Comparison of ENCODE assay signal across 16 cellular contexts in genomic region chr2:222521099-222521498, GRCh38.
A peak's percentile ranks its signal among the peaks of the same experiment; 100 is the strongest.
DNase-seq lines count a peak whose midpoint lies in the region; ATAC-seq and TF ChIP-seq lines count a peak whose summit lies in the region.
"Had no signal": no experiment of that assay in that cellular context is flagged by ENCODE, and none has a peak within 500 bp of the region (broad histone marks: within the 10 kb centered on the region; RNA-seq: fewer than 3 reads in every experiment).

No MANE protein-coding gene starts in this region.

- H3K79me1 ChIP-seq in mesenchymal stem cell (replicated peaks; ENCODE audit: low read length, poor library complexity, severe bottlenecking), result no peaks in the 10 kb centered on the region

- no peak overlapping the region for H2AK5ac ChIP-seq in mesenchymal stem cell (ENCODE audit: low read length, severe bottlenecking)

- H3K4me2 ChIP-seq in mesenchymal stem cell (ENCODE audit: low read length, poor library complexity, severe bottlenecking) (no peak overlapping the region), OCI-LY7 (ENCODE audit: low read length) (no peak overlapping the region)
- H3K4me2 ChIP-seq: A549, KMS-11 had no signal

- H2AFZ ChIP-seq in mesenchymal stem cell (ENCODE audit: low read depth, low read length), result no peak overlapping the region
- no peak overlapping the region for H2AFZ ChIP-seq in OCI-LY7 (ENCODE audit: low read length)

- H4K8ac ChIP-seq in mesenchymal stem cell (ENCODE audit: low read length), result no peak overlapping the region

- no peak overlapping the region for H3K4ac ChIP-seq in mesenchymal stem cell (ENCODE audit: low read depth in 1 of 2, low read length in 2 of 2)

- WGBS in mesenchymal stem cell, result 88% methylated on average over 3 of the region's 3 CpGs

- H3K23ac ChIP-seq in mesenchymal stem cell (ENCODE audit: low read length in 2 of 2), result no peak overlapping the region

- H3K4me1 ChIP-seq in mesenchymal stem cell (ENCODE audit: control insufficient read depth, insufficient read depth, low read depth, low read length), result peaks cover 2% of the 10 kb centered on the region
- no peaks in the 10 kb centered on the region for H3K4me1 ChIP-seq in OCI-LY7 (ENCODE audit: insufficient read depth, low read length, poor library complexity, severe bottlenecking)
- H3K4me1 ChIP-seq: A549, uterus had no signal

- peaks cover 5 to 24% of the 10 kb centered on the region in 2 experiments for H3K27me3 ChIP-seq in mesenchymal stem cell (ENCODE audit: control insufficient read depth in 1 of 2, insufficient read depth in 1 of 2, low read length in 2 of 2)
- H3K27me3 ChIP-seq: uterus had no signal

- CTCF ChIA-PET in OCI-LY7 (lab: Charles Lee; ENCODE audit: unreplicated experiment), result no interaction called here
- CTCF ChIA-PET in HEK293T (lab: Yijun Ruan, JAX), result no interaction called here

- POLR2A ChIA-PET in OCI-LY7 (lab: Charles Lee) (no interaction called here), HEK293T (lab: Yijun Ruan, JAX) (no interaction called here)

- H4K20me1 ChIP-seq in OCI-LY7 (ENCODE audit: insufficient read depth, low read length), result no peaks in the 10 kb centered on the region

- H3K27ac ChIP-seq in mesenchymal stem cell (ENCODE audit: low read length, poor library complexity, severe bottlenecking) (no peak overlapping the region), OCI-LY7 (ENCODE audit: low read depth, low read length, poor library complexity, severe bottlenecking) (no peak overlapping the region)
- H3K27ac ChIP-seq: A549, KMS-11, SK-N-MC, uterus had no signal

- H3K4me3 ChIP-seq in GM12865 (ENCODE audit: low read depth, low read length), result no peak overlapping the region
- no peak overlapping the region for H3K4me3 ChIP-seq in mesenchymal stem cell (ENCODE audit: insufficient read depth in 1 of 2, low read depth in 1 of 2, low read length in 2 of 2)
- H3K4me3 ChIP-seq in OCI-LY7 (ENCODE audit: low read depth, low read length, poor library complexity, severe bottlenecking), result no peak overlapping the region
- H3K4me3 ChIP-seq: A549, SK-N-MC, uterus had no signal

- H3K9me3 ChIP-seq in mesenchymal stem cell (ENCODE audit: control insufficient read depth, low read length), result no peaks in the 10 kb centered on the region
- H3K9me3 ChIP-seq in OCI-LY7 (ENCODE audit: low read length), result no peaks in the 10 kb centered on the region
- H3K9me3 ChIP-seq: A549, uterus had no signal

- BruUV-seq in OCI-LY7 (replicated peaks; lab: Mats Ljungman, UMichigan), result no TSS peak

- TF ChIP-seq CTCF in GM12865 (IDR thresholded peaks at IDR 0.05; ENCODE audit: insufficient read depth, low read depth, low read length, missing control alignments) (no peak), OCI-LY7 (conservative IDR thresholded peaks at IDR 0.05; ENCODE audit: low read length) (no peak)

- no peak overlapping the region for H3K9ac ChIP-seq in mesenchymal stem cell (ENCODE audit: low read length)
- H3K9ac ChIP-seq: KMS-11 had no signal

- intact Hi-C loops in OCI-LY7 (cut with micrococcal nuclease; ENCODE audit: unreplicated experiment), result no loop called here

- no peak overlapping the region for H3K14ac ChIP-seq in mesenchymal stem cell (ENCODE audit: low read length in 2 of 2)

- peak; percentile 66 for DNase-seq in GM12865 (ENCODE audit: low read depth)
- DNase-seq in NCI-H1417 treated with DMSO at 0.1 percent for 48 hours (lab: John Stamatoyannopoulos, UW), result no peak
- DNase-seq in mesenchymal stem cell, result no peak
- no peak for DNase-seq in OCI-LY7 (ENCODE audit: low spot score)
- DNase-seq in HEK293T (ENCODE audit: extremely low spot score), result no peak
- DNase-seq: amygdala; HCEC 1CT; NK-92 treated with Interleukin-12 subunit alpha and Interleukin-12 subunit beta, amount 100 ng/mL, for 24 hours; uterus had no signal

- H2BK5ac ChIP-seq in mesenchymal stem cell (ENCODE audit: low read depth, low read length, poor library complexity, severe bottlenecking), result no peak overlapping the region

- ATAC-seq in GM19043 (IDR thresholded peaks at IDR 0.05; ENCODE audit: low read depth, unreplicated experiment) (peak; percentile 58), GM21737 (IDR thresholded peaks at IDR 0.05; ENCODE audit: unreplicated experiment) (peak; percentile 50), HG03095 (IDR thresholded peaks at IDR 0.05; ENCODE audit: unreplicated experiment) (peak; percentile 75)
- ATAC-seq: A549, WTC11 had no signal

- H4K91ac ChIP-seq in mesenchymal stem cell (ENCODE audit: low read length), result no peak overlapping the region

- H3K18ac ChIP-seq in mesenchymal stem cell (ENCODE audit: low read depth in 1 of 2, low read length in 2 of 2), result no peak overlapping the region

- no peaks in the 10 kb centered on the region for H3K79me2 ChIP-seq in OCI-LY7 (ENCODE audit: insufficient read depth, low read depth, low read length)

- no peak overlapping the region for H2BK12ac ChIP-seq in mesenchymal stem cell (ENCODE audit: low read length in 2 of 2)

- no peak overlapping the region for H2BK15ac ChIP-seq in mesenchymal stem cell (ENCODE audit: low read depth, poor library complexity, severe bottlenecking)

- no peaks in the 10 kb centered on the region for H3K9me2 ChIP-seq in OCI-LY7 (ENCODE audit: insufficient read depth, low read length)

- no peak overlapping the region for H2BK120ac ChIP-seq in mesenchymal stem cell (ENCODE audit: low read depth, low read length)

- H3K36me3 ChIP-seq in mesenchymal stem cell (ENCODE audit: control insufficient read depth in 1 of 2, insufficient read depth in 2 of 2, low read depth in 1 of 2, low read length in 2 of 2), result no peaks in the 10 kb centered on the region
- no peaks in the 10 kb centered on the region for H3K36me3 ChIP-seq in OCI-LY7 (ENCODE audit: insufficient read depth, low read length)
- H3K36me3 ChIP-seq: uterus had no signal

TF ChIP-seq in HEK293T, 16 proteins besides CTCF, POLR2A, EP300 and RAD21:
- TF ChIP-seq CTBP1 (IDR thresholded peaks at IDR 0.05; ENCODE audit: borderline replicate concordance) (no peak), ZNF384 (IDR thresholded peaks at IDR 0.05) (no peak), FOXA1 (IDR thresholded peaks at IDR 0.05) (no peak), NFRKB (IDR thresholded peaks at IDR 0.05) (no peak), L3MBTL2 (conservative IDR thresholded peaks at IDR 0.05) (no peak), SP1 (IDR thresholded peaks at IDR 0.05) (no peak), HDGF (IDR thresholded peaks at IDR 0.05; ENCODE audit: borderline replicate concordance) (no peak), FOXK2 (IDR thresholded peaks at IDR 0.05) (no peak), LEF1 (IDR thresholded peaks at IDR 0.05; ENCODE audit: borderline replicate concordance) (no peak), PKNOX1 (IDR thresholded peaks at IDR 0.05) (no peak), TARDBP (IDR thresholded peaks at IDR 0.05) (no peak), ARNT (IDR thresholded peaks at IDR 0.05) (no peak)
